Comparison of ENCODE assay signal across 24 cellular contexts in the genomic region with DNA sequence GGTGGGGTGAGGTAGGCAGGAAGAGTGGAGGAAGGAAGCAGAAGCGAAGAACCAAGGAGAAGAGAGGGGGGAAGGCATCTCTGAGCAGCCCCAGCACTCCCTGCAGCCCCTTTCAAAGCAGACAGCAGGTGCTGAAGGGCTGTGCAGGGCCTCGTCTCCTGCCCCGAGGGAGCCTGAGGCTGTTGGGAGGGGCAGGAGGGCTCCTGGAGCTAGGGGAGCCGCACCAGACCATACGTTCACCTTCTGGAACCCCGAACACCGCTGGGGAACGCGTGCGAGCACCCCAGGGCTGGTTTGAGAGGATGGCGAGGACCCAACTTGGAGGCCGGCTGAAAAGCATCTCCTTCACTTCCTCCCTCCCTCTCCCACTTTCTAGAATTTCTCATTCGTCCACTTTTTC.
"Had no signal": no experiment of that assay in that cellular context is flagged by ENCODE, and none has a peak within 500 bp of the region (broad histone marks: within the 10 kb centered on the region; RNA-seq: fewer than 3 reads in every experiment).

No MANE protein-coding gene starts in this region.

- H3K9me3 Mint-ChIP-seq: central memory CD8-positive, alpha-beta T cell had no signal

- H3K9me3 ChIP-seq: mucosa of descending colon, ovary, right lobe of liver, testis, transverse colon had no signal

- H3K27me3 ChIP-seq: esophagus muscularis mucosa, foreskin keratinocyte, left lung, ovary, right lobe of liver, testis, transverse colon had no signal

- H3K36me3 Mint-ChIP-seq: activated CD8-positive, alpha-beta memory T cell treated with anti-CD3 and anti-CD28 coated beads, Interleukin-2, amount 10 ng/mL, durations not matched to agents 7 days and 5 days had no signal

- H3K36me3 ChIP-seq: esophagus muscularis mucosa, left lung, ovary, right lobe of liver, transverse colon had no signal

- H3K4me1 ChIP-seq: foreskin keratinocyte, right lobe of liver, testis, transverse colon had no signal

- H3K4me3 Mint-ChIP-seq: activated CD8-positive, alpha-beta memory T cell treated with anti-CD3 and anti-CD28 coated beads, Interleukin-2, amount 10 ng/mL, durations not matched to agents 7 days and 5 days; activated CD8-positive, alpha-beta T cell treated with anti-CD3 and anti-CD28 coated beads, Interleukin-2, amount 10 ng/mL, durations not matched to agents 7 days and 5 days; activated naive CD8-positive, alpha-beta T cell; activated T-cell treated with anti-CD3 and anti-CD28 coated beads, Interleukin-2, amount 50 U/mL, for 72 hours; central memory CD8-positive, alpha-beta T cell; nephron had no signal

- H3K4me1 Mint-ChIP-seq: activated CD8-positive, alpha-beta memory T cell treated with anti-CD3 and anti-CD28 coated beads, Interleukin-2, amount 10 ng/mL, durations not matched to agents 7 days and 5 days had no signal

- H3K4me3 ChIP-seq: esophagus muscularis mucosa, left lung, lung, mucosa of descending colon, ovary, right lobe of liver, testis, transverse colon had no signal

- H3K27ac Mint-ChIP-seq: activated CD8-positive, alpha-beta memory T cell treated with anti-CD3 and anti-CD28 coated beads, Interleukin-2, amount 10 ng/mL, durations not matched to agents 7 days and 5 days; activated CD8-positive, alpha-beta T cell treated with anti-CD3 and anti-CD28 coated beads, Interleukin-2, amount 10 ng/mL, durations not matched to agents 7 days and 5 days; activated naive CD8-positive, alpha-beta T cell; activated T-cell treated with anti-CD3 and anti-CD28 coated beads, Interleukin-2, amount 50 U/mL, for 72 hours; nephron had no signal

- DNase-seq: activated CD4-positive, alpha-beta T cell treated with anti-CD3 and anti-CD28 coated beads, Interleukin-2, amount 50 U/mL, for 1 hour; activated CD8-positive, alpha-beta memory T cell treated with anti-CD3 and anti-CD28 coated beads, Interleukin-2, amount 10 ng/mL, durations not matched to agents 7 days and 5 days; activated CD8-positive, alpha-beta T cell treated with anti-CD3 and anti-CD28 coated beads, Interleukin-2, amount 10 ng/mL, durations not matched to agents 7 days and 5 days; activated naive CD4-positive, alpha-beta T cell; activated T-cell treated with anti-CD3 and anti-CD28 coated beads, Interleukin-2, amount 50 U/mL, for 72 hours; anterior cingulate cortex; dermis blood vessel endothelial cell; effector CD4-positive, alpha-beta T cell; foreskin keratinocyte; left lung; mesendoderm; mucosa of descending colon; ovary; right lobe of liver; stimulated activated CD4-positive, alpha-beta T cell treated with anti-CD3 and anti-CD28 coated beads, Interleukin-2, amount 100 ng/mL, for 48 hours; stimulated activated naive CD8-positive, alpha-beta T cell treated with anti-CD3 and anti-CD28 coated beads, Interleukin-15, Interleukin-2, amounts not matched to agents 100 U/mL and 50 U/mL, for 24 hours; T-helper 2 cell; testis; transverse colon had no signal

- ATAC-seq: activated CD8-positive, alpha-beta memory T cell treated with anti-CD3 and anti-CD28 coated beads, Interleukin-2, amount 10 ng/mL, durations not matched to agents 7 days and 5 days; activated CD8-positive, alpha-beta T cell treated with anti-CD3 and anti-CD28 coated beads, Interleukin-2, amount 10 ng/mL, durations not matched to agents 7 days and 5 days; activated T-cell treated with anti-CD3 and anti-CD28 coated beads, Interleukin-2, amount 50 U/mL, for 72 hours; foreskin keratinocyte; left lung; mucosa of descending colon; right lobe of liver; stimulated activated naive CD8-positive, alpha-beta T cell treated with anti-CD3 and anti-CD28 coated beads, Interleukin-15, Interleukin-2, amounts not matched to agents 100 U/mL and 50 U/mL, for 24 hours had no signal

- H3K27ac ChIP-seq: esophagus muscularis mucosa, foreskin keratinocyte, left lung, ovary, right lobe of liver, testis, transverse colon had no signal
